In the genomic region with DNA sequence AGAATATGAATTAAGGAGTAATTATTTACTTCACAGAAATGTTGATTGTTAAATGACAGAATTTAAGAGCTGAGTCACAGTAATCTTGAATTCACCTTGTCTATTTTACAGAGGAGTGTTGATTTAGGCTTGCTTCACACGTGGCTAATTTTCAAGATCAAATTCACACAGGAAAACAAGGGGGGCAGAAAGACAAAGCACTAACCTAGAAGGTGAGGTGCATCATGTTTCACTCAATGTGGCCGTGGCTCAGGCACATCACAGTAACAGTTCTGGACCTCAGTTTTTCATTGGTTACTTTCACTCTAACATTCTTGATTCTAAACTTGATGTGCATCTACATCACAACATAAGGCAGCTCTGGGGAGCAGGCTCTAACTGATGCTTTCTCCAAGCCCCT, we compare ENCODE assay signal across 13 cellular contexts.
"Had no signal": no experiment of that assay in that cellular context is flagged by ENCODE, and none has a peak within 500 bp of the region (broad histone marks: within the 10 kb centered on the region; RNA-seq: fewer than 3 reads in every experiment).

No MANE protein-coding gene starts in this region.

- DNase-seq: activated CD4-positive, alpha-beta T cell treated with anti-CD3 and anti-CD28 coated beads for 1 hour; activated CD4-positive, alpha-beta T cell treated with anti-CD3 and anti-CD28 coated beads, Interleukin-2, amount 50 U/mL, for 1 hour; activated CD8-positive, alpha-beta T cell treated with anti-CD3 and anti-CD28 coated beads, Interleukin-2, amount 10 ng/mL, durations not matched to agents 7 days and 5 days; activated gamma-delta T cell; activated naive CD4-positive, alpha-beta T cell treated with anti-CD3 and anti-CD28 coated beads, Interleukin-2, amount 50 U/mL, for 16 hours; activated naive CD8-positive, alpha-beta T cell treated with anti-CD3 and anti-CD28 coated beads, Interleukin-2, amount 50 U/mL, for 24 hours; cortex of kidney; left lung; naive thymus-derived CD4-positive, alpha-beta T cell; stimulated activated CD4-positive, alpha-beta T cell treated with anti-CD3 and anti-CD28 coated beads, Interleukin-2, amount 100 ng/mL, for 48 hours; stimulated activated CD8-positive, alpha-beta memory T cell treated with anti-CD3 and anti-CD28 coated beads, Interleukin-4, amount 100 ng/mL, for 48 hours; stimulated activated naive CD4-positive, alpha-beta T cell; upper lobe of left lung had no signal

- ATAC-seq: activated CD8-positive, alpha-beta T cell treated with anti-CD3 and anti-CD28 coated beads, Interleukin-2, amount 10 ng/mL, durations not matched to agents 7 days and 5 days; activated naive CD8-positive, alpha-beta T cell treated with anti-CD3 and anti-CD28 coated beads, Interleukin-2, amount 50 U/mL, for 24 hours; left lung; naive thymus-derived CD4-positive, alpha-beta T cell had no signal
